8 cellular contexts compared by ENCODE assay signal in genomic region chr14:61698216-61698980, GRCh38. TPM values are rescaled to one million over a fixed set of nuclear protein-coding genes. Genes with fewer than 3 reads are reported as not detected.
A peak's percentile ranks its signal among the peaks of the same experiment; 100 is the strongest.
DNase-seq lines count a peak whose midpoint lies in the region; ATAC-seq, FAIRE-seq and TF ChIP-seq lines count a peak whose summit lies in the region.

No MANE protein-coding gene starts in this region.

- no peaks in the 10 kb centered on the region for H3K27me3 Mint-ChIP-seq in activated T-helper 1 cell treated with anti-CD3 and anti-CD28 coated beads, Interleukin-12 subunit alpha, Interleukin-12 subunit beta, Interleukin-2, Interleukin-4 antibody, amounts not matched to agents 30 ng/mL and 10 ng/mL and 1 ng/mL, durations not matched to agents 14 hours and 24 hours and 36 hours (ENCODE audit: insufficient read depth)

- H3K9me3 ChIP-seq in heart right ventricle: no peaks in the 10 kb centered on the region

- H3K4me3 ChIP-seq in heart right ventricle: peak overlapping the region in 9 of 10 donors; percentile 12 to 95 (median 82)

- ATAC-seq in heart right ventricle (no peak), left cardiac atrium (no peak)

- no peak for TF ChIP-seq CTCF in heart right ventricle (IDR thresholded peaks at IDR 0.05)

- H3K36me3 ChIP-seq in heart right ventricle: no peaks in the 10 kb centered on the region

- H3K4me1 Mint-ChIP-seq in activated T-helper 1 cell treated with anti-CD3 and anti-CD28 coated beads, Interleukin-12 subunit alpha, Interleukin-12 subunit beta, Interleukin-2, Interleukin-4 antibody, amounts not matched to agents 30 ng/mL and 10 ng/mL and 1 ng/mL, durations not matched to agents 14 hours and 24 hours and 36 hours (ENCODE audit: low read depth): peaks cover 60% of the 10 kb centered on the region

- DNase-seq in heart right ventricle (no peak), left cardiac atrium (no peak), kidney glomerular epithelial cell (lab: John Stamatoyannopoulos, UW) (peak; percentile 56), urothelium cell line (ENCODE audit: low spot score) (no peak), KG1 (lab: John Stamatoyannopoulos, UW) (no peak), hypothalamus (lab: John Stamatoyannopoulos, UW) (no peak)
- no peak for DNase-seq in activated T-helper 1 cell treated with anti-CD3 and anti-CD28 coated beads, Interleukin-12 subunit alpha, Interleukin-12 subunit beta, Interleukin-2, Interleukin-4 antibody, amounts not matched to agents 30 ng/mL and 10 ng/mL and 1 ng/mL, durations not matched to agents 14 hours and 24 hours and 36 hours (ENCODE audit: low spot score)
- DNase-seq in NK-92 treated with Interleukin-12 subunit alpha and Interleukin-12 subunit beta, amount 100 ng/mL, for 24 hours (lab: John Stamatoyannopoulos, UW): no peak

- H3K9me3 Mint-ChIP-seq in activated T-helper 1 cell treated with anti-CD3 and anti-CD28 coated beads, Interleukin-12 subunit alpha, Interleukin-12 subunit beta, Interleukin-2, Interleukin-4 antibody, amounts not matched to agents 30 ng/mL and 10 ng/mL and 1 ng/mL, durations not matched to agents 14 hours and 24 hours and 36 hours: no peaks in the 10 kb centered on the region

- peaks cover 0 to 67% (median 52%) of the 10 kb centered on the region in 9 donors for H3K4me1 ChIP-seq in heart right ventricle

- intact Hi-C loops in heart right ventricle (cut with DNase I) (loop anchor here in 7 of 10 donors (5.0 to 10.0 kb wide), 13 partner anchors 34 to 226 kb away; partner anchors contain the start of gene SNAPC1 (in 1 of the 7)), left cardiac atrium (cut with DNase I) (loop anchor here (5.0 to 10.0 kb wide), 2 partner anchors 94 to 231 kb away; no protein-coding TSS in a partner anchor)
- intact Hi-C loops in activated T-helper 1 cell treated with anti-CD3 and anti-CD28 coated beads, Interleukin-12 subunit alpha, Interleukin-12 subunit beta, Interleukin-2, Interleukin-4 antibody, amounts not matched to agents 30 ng/mL and 10 ng/mL and 1 ng/mL, durations not matched to agents 14 hours and 24 hours and 36 hours (cut with micrococcal nuclease): loop anchor here (5.0 to 10.0 kb wide), 6 partner anchors 34 to 1454 kb away; partner anchors contain the start of genes PPM1A, SLC38A6 and TRMT5

- peak overlapping the region; percentile 94 for H3K4me3 Mint-ChIP-seq in activated T-helper 1 cell treated with anti-CD3 and anti-CD28 coated beads, Interleukin-12 subunit alpha, Interleukin-12 subunit beta, Interleukin-2, Interleukin-4 antibody, amounts not matched to agents 30 ng/mL and 10 ng/mL and 1 ng/mL, durations not matched to agents 14 hours and 24 hours and 36 hours

- H3K27me3 ChIP-seq in heart right ventricle: no peaks in the 10 kb centered on the region

- peak overlapping the region in 5 of 10 donors; percentile 15 to 100 (median 96) for H3K27ac ChIP-seq in heart right ventricle

- peak overlapping the region; percentile 93 for H3K27ac Mint-ChIP-seq in activated T-helper 1 cell treated with anti-CD3 and anti-CD28 coated beads, Interleukin-12 subunit alpha, Interleukin-12 subunit beta, Interleukin-2, Interleukin-4 antibody, amounts not matched to agents 30 ng/mL and 10 ng/mL and 1 ng/mL, durations not matched to agents 14 hours and 24 hours and 36 hours

- peaks cover 39% of the 10 kb centered on the region for H3K36me3 Mint-ChIP-seq in activated T-helper 1 cell treated with anti-CD3 and anti-CD28 coated beads, Interleukin-12 subunit alpha, Interleukin-12 subunit beta, Interleukin-2, Interleukin-4 antibody, amounts not matched to agents 30 ng/mL and 10 ng/mL and 1 ng/mL, durations not matched to agents 14 hours and 24 hours and 36 hours (ENCODE audit: low read depth)

- peak; percentile 52 for FAIRE-seq in urothelium cell line (lab: Jason Lieb, UNC)

- WGBS in heart right ventricle, 2 donors: 56 to 65% methylated on average over 2 of the region's 2 CpGs

RNA-seq across cellular contexts. Expression of gene HIF1A, which starts 3.1 kb away (rescaled TPM):
- 10 to 100 TPM; 52.8 to 97.3 (median 62.9) TPM for total RNA-seq in heart right ventricle
- polyA plus RNA-seq in heart right ventricle: 10 to 100 TPM; 15.4 to 38.1 TPM
- 100 to 1,000 TPM in 1 of 2 donors, 10 to 100 TPM in 1; 50.9 to 109 TPM for total RNA-seq in left cardiac atrium
- 241 and 247 TPM in 2 replicates for total RNA-seq in activated T-helper 1 cell treated with anti-CD3 and anti-CD28 coated beads, Interleukin-12 subunit alpha, Interleukin-12 subunit beta, Interleukin-2, Interleukin-4 antibody, amounts not matched to agents 30 ng/mL and 10 ng/mL and 1 ng/mL, durations not matched to agents 14 hours and 24 hours and 36 hours
